Comparison of ENCODE assay signal across 17 cellular contexts in the genomic region with DNA sequence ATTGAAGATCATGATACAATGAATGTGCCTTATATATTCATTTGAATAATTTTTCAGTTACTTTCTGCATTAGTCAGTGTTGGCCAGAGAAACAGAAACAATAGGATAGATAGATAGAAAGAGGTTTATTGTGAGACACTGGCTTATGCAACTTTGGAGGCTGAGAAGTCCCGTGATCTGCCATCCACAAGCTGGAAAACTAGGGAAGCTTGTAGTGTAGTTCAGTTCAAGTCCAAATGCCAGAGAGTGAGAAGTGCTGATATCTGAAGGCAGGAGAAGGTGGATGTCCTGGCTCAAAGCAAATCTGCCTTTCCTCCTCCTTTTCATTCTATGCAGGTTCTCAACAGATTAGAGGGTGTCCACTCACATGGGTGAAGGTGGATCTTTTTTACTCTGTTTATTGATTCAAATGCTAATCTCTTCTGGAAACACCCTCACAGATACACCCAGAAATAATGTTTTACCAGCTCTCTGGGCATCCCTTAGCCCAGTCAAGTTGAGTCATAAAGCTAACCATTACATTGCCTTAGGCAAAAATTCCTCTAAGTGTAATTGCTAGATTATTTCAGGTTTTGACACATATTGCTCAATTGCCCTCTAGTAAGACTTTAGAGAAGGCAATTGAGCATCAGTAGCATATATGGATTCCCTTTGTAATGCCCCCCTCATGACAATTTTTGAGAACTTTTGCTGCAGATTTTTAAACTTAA.
DNase-seq lines count a peak whose midpoint lies in the region; TF ChIP-seq lines count a peak whose summit lies in the region.
"Had no signal": no experiment of that assay in that cellular context is flagged by ENCODE, and none has a peak within 500 bp of the region (broad histone marks: within the 10 kb centered on the region; RNA-seq: fewer than 3 reads in every experiment).

No MANE protein-coding gene starts in this region.

- intact Hi-C loops in uterus (cut with DNase I; ENCODE audit: low total_unique reads), result no loop called here

- no peaks in the 10 kb centered on the region for H3K36me3 ChIP-seq in uterus
- H3K36me3 ChIP-seq: esophagus squamous epithelium had no signal

- no peaks in the 10 kb centered on the region for H3K4me1 ChIP-seq in uterus
- H3K4me1 ChIP-seq: esophagus squamous epithelium had no signal

- H3K27ac ChIP-seq in uterus, result no peak overlapping the region
- H3K27ac ChIP-seq: esophagus squamous epithelium had no signal

- H3K4me3 ChIP-seq in AG10803 (ENCODE audit: low read length) (no peak overlapping the region), foreskin fibroblast (ENCODE audit: low read depth in 1 of 2, low read length in 2 of 2) (no peak overlapping the region), uterus (no peak overlapping the region)
- H3K4me3 ChIP-seq: esophagus squamous epithelium had no signal

- no peak for TF ChIP-seq CTCF in AG10803 (conservative IDR thresholded peaks at IDR 0.05; ENCODE audit: low read length)
- no peak for TF ChIP-seq CTCF in foreskin fibroblast (IDR thresholded peaks at IDR 0.05; ENCODE audit: low read depth, low read length)
- TF ChIP-seq CTCF in uterus (IDR thresholded peaks at IDR 0.05), result no peak

- H3K9me3 ChIP-seq in uterus, result no peaks in the 10 kb centered on the region
- H3K9me3 ChIP-seq: esophagus squamous epithelium had no signal

- no peaks in the 10 kb centered on the region for H3K27me3 ChIP-seq in uterus

- TF ChIP-seq POLR2A in uterus (IDR thresholded peaks at IDR 0.05), result no peak

- DNase-seq in AG10803 (ENCODE audit: low read depth), result peak; percentile 43
- peak; percentile 28 for DNase-seq in HT1080 (ENCODE audit: low read depth)
- peak; percentile 13 for DNase-seq in T1000 (lab: John Stamatoyannopoulos, UW)
- DNase-seq in foreskin fibroblast, result peak; percentile 49 to 82
- DNase-seq in stimulated activated CD4-positive, alpha-beta T cell treated with anti-CD3 and anti-CD28 coated beads, Interleukin-15, amount 100 ng/mL, for 24 hours, result no peak
- no peak for DNase-seq in HuH-7.5 (ENCODE audit: low spot score)
- no peak for DNase-seq in uterus
- no peak for DNase-seq in NCI-H146 (lab: John Stamatoyannopoulos, UW)
- DNase-seq: activated CD4-positive, alpha-beta T cell treated with anti-CD3 and anti-CD28 coated beads for 4 hours; activated naive CD4-positive, alpha-beta T cell treated with Interleukin-2 at 50 U/mL for 16 hours; Calu3; esophagus squamous epithelium; left ventricle myocardium superior; MV-4-11; NCI-H82; Right ventricle myocardium superior; stimulated activated naive CD8-positive, alpha-beta T cell treated with anti-CD3 and anti-CD28 coated beads, Interleukin-15, amount 100 ng/mL, for 72 hours had no signal

Comparison
In these comparisons a context has a peak if more than half of its experiments do, and no peak if none do; other contexts are left out.
1. DNase-seq: peak in AG10803 (single experiment), HT1080 (single experiment), T1000 (single experiment) and foreskin fibroblast (2 of 2); none in stimulated activated CD4-positive, alpha-beta T cell treated with anti-CD3 and anti-CD28 coated beads, Interleukin-15, amount 100 ng/mL, for 24 hours (single experiment), HuH-7.5 (single experiment), uterus (0 of 2) and NCI-H146 (single experiment).